ENCODE assay signal across 25 cellular contexts in the genomic region with DNA sequence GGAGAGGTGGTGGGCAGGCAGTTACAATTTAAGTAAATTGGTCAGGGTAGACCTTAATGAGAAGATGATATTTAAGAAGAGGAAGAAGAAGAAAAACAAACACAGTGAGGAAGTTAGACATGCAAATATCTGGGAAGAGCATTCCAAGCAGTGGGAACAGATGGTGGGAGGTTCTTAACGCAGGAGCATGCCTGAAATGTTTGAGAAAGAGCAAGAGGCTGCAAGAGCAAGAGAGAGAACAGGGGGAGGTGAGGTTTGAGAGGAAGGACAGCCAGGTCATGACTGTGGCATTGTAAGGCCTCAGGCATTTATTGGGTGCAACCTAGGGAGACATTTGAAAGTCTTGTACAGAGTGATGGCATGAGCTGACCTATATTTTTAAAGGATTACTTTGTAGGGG.
DNase-seq lines count a peak whose midpoint lies in the region; ATAC-seq, FAIRE-seq and TF ChIP-seq lines count a peak whose summit lies in the region.
"Had no signal": no experiment of that assay in that cellular context is flagged by ENCODE, and none has a peak within 500 bp of the region (broad histone marks: within the 10 kb centered on the region; RNA-seq: fewer than 3 reads in every experiment).

No MANE protein-coding gene starts in this region.

- no peak overlapping the region for H3K4me3 ChIP-seq in H7 (ENCODE audit: insufficient read depth, low read depth, low read length)
- no peak overlapping the region for H3K4me3 ChIP-seq in iPS DF 6.9 (ENCODE audit: low read length)
- no peak overlapping the region for H3K4me3 ChIP-seq in transverse colon
- H3K4me3 ChIP-seq: ascending aorta, hepatocyte, Peyer's patch, SJSA1, uterus had no signal

- H3K4me1 ChIP-seq in iPS DF 6.9 (ENCODE audit: control insufficient read depth, insufficient read depth, low read length), result no peaks in the 10 kb centered on the region
- H3K4me1 ChIP-seq in transverse colon, result no peaks in the 10 kb centered on the region
- H3K4me1 ChIP-seq: ascending aorta, foreskin keratinocyte, parathyroid adenoma, Peyer's patch, SJSA1, uterus had no signal

- in situ Hi-C loops in transverse colon (cut with MboI; ENCODE audit: low pct_ligation_motif_present in 1 of 4, low pct_unique_long_range_greater_than_20kb in 1 of 4, low sequenced_read_pairs in 3 of 4), result no loop called here

- TF ChIP-seq EP300 in transverse colon (IDR thresholded peaks at IDR 0.05; ENCODE audit: low read depth), result no peak

- no peaks in the 10 kb centered on the region for H3K36me3 Mint-ChIP-seq in WTC11
- H3K36me3 Mint-ChIP-seq: activated naive CD4-positive, alpha-beta T cell treated with anti-CD3 and anti-CD28 coated beads, Interleukin-2, amount 50 U/mL, for 24 hours; memory B cell; naive thymus-derived CD4-positive, alpha-beta T cell had no signal

- DNase-seq in H7 (peak; percentile 8), WTC11 (ENCODE audit: low spot score) (no peak), iPS DF 6.9 (ENCODE audit: low read depth, low spot score) (peak; percentile 20), non-pigmented ciliary epithelial cell (ENCODE audit: low read depth) (peak; percentile 5), SIG-M5 treated with dmso at 0.1 percent for 504 hours (lab: John Stamatoyannopoulos, UW; ENCODE audit: unreplicated experiment) (no peak), transverse colon (no peak), urothelium cell line (ENCODE audit: low spot score) (no peak), left lobe of liver (ENCODE audit: low spot score) (no peak)
- DNase-seq: activated CD4-positive, alpha-beta T cell treated with anti-CD3 and anti-CD28 coated beads for 48 hours; C1 segment of cervical spinal cord; MV-4-11; naive thymus-derived CD4-positive, alpha-beta T cell; NCI-H187 treated with DMSO at 0.1 percent for 48 hours; NCI-H2227 treated with DMSO at 0.1 percent for 48 hours; Peyer's patch; T-helper 17 cell; uterus had no signal

- WGBS in iPS DF 6.9 (ENCODE audit: insufficient coverage, insufficient read length), result no CpG with 5 or more reads among the region's 1 CpG
- WGBS in transverse colon (ENCODE audit: low coverage in 1 of 2), 2 donors, result 29 to 43% methylated on average over 1 of the region's 1 CpG

- peak overlapping the region; percentile 89 for H3K27ac Mint-ChIP-seq in WTC11
- H3K27ac Mint-ChIP-seq: activated naive CD4-positive, alpha-beta T cell treated with anti-CD3 and anti-CD28 coated beads, Interleukin-2, amount 50 U/mL, for 24 hours; memory B cell; naive thymus-derived CD4-positive, alpha-beta T cell; T-helper 17 cell had no signal

- no peak for TF ChIP-seq POLR2A in transverse colon (IDR thresholded peaks at IDR 0.05)

- no peaks in the 10 kb centered on the region for H3K27me3 ChIP-seq in H7 (ENCODE audit: control insufficient read depth, insufficient read depth, low read length)
- H3K27me3 ChIP-seq in iPS DF 6.9 (ENCODE audit: control insufficient read depth, insufficient read depth, low read length), result no peaks in the 10 kb centered on the region
- H3K27me3 ChIP-seq in transverse colon, result no peaks in the 10 kb centered on the region
- H3K27me3 ChIP-seq: ascending aorta, hepatocyte, Peyer's patch, SJSA1, uterus had no signal

- H3K4me3 Mint-ChIP-seq in WTC11, result no peak overlapping the region
- H3K4me3 Mint-ChIP-seq: activated naive CD4-positive, alpha-beta T cell treated with anti-CD3 and anti-CD28 coated beads, Interleukin-2, amount 50 U/mL, for 24 hours; memory B cell; naive thymus-derived CD4-positive, alpha-beta T cell; T-helper 17 cell had no signal

- CTCF ChIA-PET in WTC11 (lab: Charles Lee), result interaction anchor here (0.8 kb wide), 1 partner anchor 74 kb away, joined by 3 read pairs; no protein-coding TSS in a partner anchor

- no peak for FAIRE-seq in urothelium cell line (lab: Jason Lieb, UNC)
- FAIRE-seq: D721Med had no signal

- POLR2A ChIA-PET in WTC11 (lab: Charles Lee), result interaction anchor here (0.6 kb wide), 1 partner anchor 44 kb away, joined by 3 read pairs; no protein-coding TSS in a partner anchor

- peak; percentile 99 for ATAC-seq in WTC11
- ATAC-seq in left lobe of liver, result no peak
- ATAC-seq: foreskin keratinocyte; naive thymus-derived CD4-positive, alpha-beta T cell; T-helper 17 cell had no signal

- no peaks in the 10 kb centered on the region for H3K27me3 Mint-ChIP-seq in WTC11 (ENCODE audit: low read depth)
- H3K27me3 Mint-ChIP-seq: memory B cell had no signal

- peaks cover 14% of the 10 kb centered on the region for H3K4me1 Mint-ChIP-seq in WTC11
- H3K4me1 Mint-ChIP-seq: activated naive CD4-positive, alpha-beta T cell treated with anti-CD3 and anti-CD28 coated beads, Interleukin-2, amount 50 U/mL, for 24 hours; memory B cell; naive thymus-derived CD4-positive, alpha-beta T cell; T-helper 17 cell had no signal

- H3K9me3 Mint-ChIP-seq in WTC11, result no peaks in the 10 kb centered on the region
- H3K9me3 Mint-ChIP-seq: activated naive CD4-positive, alpha-beta T cell treated with anti-CD3 and anti-CD28 coated beads, Interleukin-2, amount 50 U/mL, for 24 hours; memory B cell had no signal

- H3K36me3 ChIP-seq in H7 (replicated peaks; ENCODE audit: control insufficient read depth, insufficient read depth, low read length) (no peaks in the 10 kb centered on the region), iPS DF 6.9 (ENCODE audit: control insufficient read depth, insufficient read depth, low read length) (no peaks in the 10 kb centered on the region), transverse colon (no peaks in the 10 kb centered on the region)
- H3K36me3 ChIP-seq: ascending aorta, Peyer's patch, SJSA1, uterus had no signal

- H3K9me3 ChIP-seq in iPS DF 6.9 (ENCODE audit: control insufficient read depth, insufficient read depth, low read length) (no peaks in the 10 kb centered on the region), transverse colon (no peaks in the 10 kb centered on the region)
- H3K9me3 ChIP-seq: ascending aorta, Peyer's patch, SJSA1, uterus had no signal

- intact Hi-C loops in transverse colon (cut with DNase I; ENCODE audit: low total_unique reads), result no loop called here

- TF ChIP-seq CTCF in WTC11 (IDR thresholded peaks at IDR 0.05) (no peak), transverse colon (IDR thresholded peaks at IDR 0.05) (no peak)

- no peak overlapping the region for H3K27ac ChIP-seq in iPS DF 6.9 (ENCODE audit: low read length)
- H3K27ac ChIP-seq in transverse colon, result no peak overlapping the region
- H3K27ac ChIP-seq: ascending aorta, foreskin keratinocyte, hepatocyte, parathyroid adenoma, Peyer's patch, SJSA1, uterus had no signal

TF ChIP-seq in WTC11, 78 proteins besides CTCF, POLR2A, EP300 and RAD21:
- TF ChIP-seq TEAD1 (CRISPR knock-in tag; IDR thresholded peaks at IDR 0.05) (peak; percentile 18; the same call in 1 of the 2 replicates), TP53 (CRISPR knock-in tag; IDR thresholded peaks at IDR 0.05) (no peak)

Comparison
In these comparisons a context has a peak if more than half of its experiments do, and no peak if none do; other contexts are left out.
1. DNase-seq: peak in H7 (single experiment), iPS DF 6.9 (single experiment) and non-pigmented ciliary epithelial cell (single experiment); none in WTC11 (single experiment), SIG-M5 treated with dmso at 0.1 percent for 504 hours (single experiment), transverse colon (single experiment), urothelium cell line (single experiment) and left lobe of liver (single experiment).